1 cellular context compared by ENCODE assay signal in the genomic region with DNA sequence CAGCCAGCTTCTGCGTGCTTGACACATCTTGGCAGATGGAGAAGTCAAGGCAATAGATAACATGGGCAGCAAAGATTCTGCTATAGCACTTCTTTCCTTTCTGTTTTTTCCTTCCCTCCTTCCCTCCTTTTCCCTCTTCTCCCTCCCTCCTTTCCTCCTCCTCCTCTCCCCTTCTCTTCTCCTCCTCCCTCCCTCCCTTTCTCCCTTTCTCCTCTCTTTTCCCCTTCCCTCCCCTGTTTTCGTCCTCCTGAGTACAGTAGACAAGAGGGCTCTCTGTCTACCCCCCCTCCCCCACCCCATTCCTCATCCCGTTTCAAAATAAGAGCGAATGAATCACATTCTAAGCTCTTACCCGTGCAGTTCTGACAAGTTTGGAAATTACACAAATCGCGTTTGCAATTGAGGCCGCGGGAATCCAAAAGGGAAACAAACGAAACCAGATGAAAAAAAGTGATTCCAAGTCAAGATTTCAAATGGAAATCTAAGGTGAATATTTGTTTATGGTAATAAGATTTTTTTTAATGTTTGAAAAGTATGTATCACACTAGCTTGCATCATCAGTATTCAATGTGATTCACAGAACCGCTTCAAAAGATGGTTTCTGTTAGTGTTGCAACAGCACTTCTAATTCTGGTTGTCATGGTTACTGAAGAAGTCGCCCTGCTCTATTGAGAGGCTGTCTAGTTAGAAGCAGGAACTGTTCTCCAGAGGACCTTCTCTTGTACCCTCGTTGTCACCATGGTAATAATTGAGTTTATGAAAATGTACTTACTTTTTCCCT.
TF ChIP-seq lines count a peak whose summit lies in the region.

No MANE protein-coding gene starts in this region.

TF ChIP-seq in K562, 482 proteins besides CTCF, POLR2A, EP300 and RAD21 (continued from another document and continues in another):
- TF ChIP-seq, protein P1, sequence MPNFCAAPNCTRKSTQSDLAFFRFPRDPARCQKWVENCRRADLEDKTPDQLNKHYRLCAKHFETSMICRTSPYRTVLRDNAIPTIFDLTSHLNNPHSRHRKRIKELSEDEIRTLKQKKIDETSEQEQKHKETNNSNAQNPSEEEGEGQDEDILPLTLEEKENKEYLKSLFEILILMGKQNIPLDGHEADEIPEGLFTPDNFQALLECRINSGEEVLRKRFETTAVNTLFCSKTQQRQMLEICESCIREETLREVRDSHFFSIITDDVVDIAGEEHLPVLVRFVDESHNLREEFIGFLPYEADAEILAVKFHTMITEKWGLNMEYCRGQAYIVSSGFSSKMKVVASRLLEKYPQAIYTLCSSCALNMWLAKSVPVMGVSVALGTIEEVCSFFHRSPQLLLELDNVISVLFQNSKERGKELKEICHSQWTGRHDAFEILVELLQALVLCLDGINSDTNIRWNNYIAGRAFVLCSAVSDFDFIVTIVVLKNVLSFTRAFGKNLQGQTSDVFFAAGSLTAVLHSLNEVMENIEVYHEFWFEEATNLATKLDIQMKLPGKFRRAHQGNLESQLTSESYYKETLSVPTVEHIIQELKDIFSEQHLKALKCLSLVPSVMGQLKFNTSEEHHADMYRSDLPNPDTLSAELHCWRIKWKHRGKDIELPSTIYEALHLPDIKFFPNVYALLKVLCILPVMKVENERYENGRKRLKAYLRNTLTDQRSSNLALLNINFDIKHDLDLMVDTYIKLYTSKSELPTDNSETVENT (CRISPR knock-in tag; IDR thresholded peaks at IDR 0.05): no peak
- TF ChIP-seq HEY1 (CRISPR knock-in tag; IDR thresholded peaks at IDR 0.05; ENCODE audit: borderline replicate concordance) (no peak), SMAD2 (IDR thresholded peaks at IDR 0.05; ENCODE audit: low read depth, low read length) (no peak), TEAD1 (CRISPR knock-in tag; IDR thresholded peaks at IDR 0.05) (no peak), FOS (IDR thresholded peaks at IDR 0.05; ENCODE audit: extremely low read depth, insufficient read length) (no peak), TEAD2 (tag; IDR thresholded peaks at IDR 0.05) (no peak), MTF1 (CRISPR knock-in tag; IDR thresholded peaks at IDR 0.05; ENCODE audit: borderline replicate concordance) (no peak), ZSCAN32 (CRISPR knock-in tag; IDR thresholded peaks at IDR 0.05) (no peak), TRIM24 (IDR thresholded peaks at IDR 0.05) (peak; percentile 21 to 41; a peak in 1 of 4 replicates), ZNF75A (CRISPR knock-in tag; IDR thresholded peaks at IDR 0.05) (no peak), MYNN (IDR thresholded peaks at IDR 0.05) (peak; percentile 99), MYNN (CRISPR knock-in tag; IDR thresholded peaks at IDR 0.05) (peak; percentile 78; the same call in 1 of the 2 replicates), SRSF9 (IDR thresholded peaks at IDR 0.05; ENCODE audit: borderline replicate concordance, low read depth, low read length) (no peak), ZNF165 (CRISPR knock-in tag; IDR thresholded peaks at IDR 0.05; ENCODE audit: borderline replicate concordance) (no peak), ZZZ3 (IDR thresholded peaks at IDR 0.05) (no peak), CEBPG (CRISPR knock-in tag; IDR thresholded peaks at IDR 0.05) (peak; percentile 72), CEBPG (tag; conservative IDR thresholded peaks at IDR 0.05 in 1 of 2, IDR thresholded peaks at IDR 0.05 in 1 of 2) (peak; percentile 34 to 95; a peak in 2 of 4 replicates), HDAC1 (IDR thresholded peaks at IDR 0.05) (peak in 1 of 2 experiments; percentile 33; a peak in 1 of 4 replicates), ZNF445 (CRISPR knock-in tag; IDR thresholded peaks at IDR 0.05; ENCODE audit: low read depth) (no peak), OTX1 (CRISPR knock-in tag; IDR thresholded peaks at IDR 0.05) (0 out of 2 replicates have a peak, but pooled peaks have one; percentile 29), FUS (optimal IDR thresholded peaks at IDR 0.05; ENCODE audit: low read depth, low read length) (no peak), COPS2 (conservative IDR thresholded peaks at IDR 0.05) (no peak), BMI1 (IDR thresholded peaks at IDR 0.05; ENCODE audit: low read length) (peak; percentile 85; the same call in 1 of the 2 replicates), CREB1 (IDR thresholded peaks at IDR 0.05) (no peak), CREB1 (CRISPR knock-in tag; IDR thresholded peaks at IDR 0.05) (no peak), ZNF24 (IDR thresholded peaks at IDR 0.05) (no peak), POLR2H (tag; IDR thresholded peaks at IDR 0.05; ENCODE audit: low read depth) (no peak), SMARCA4 (IDR thresholded peaks at IDR 0.05) (0 out of 2 replicates have a peak, but pooled peaks have one; percentile 26), ZFP30 (CRISPR knock-in tag; IDR thresholded peaks at IDR 0.05; ENCODE audit: borderline replicate concordance) (no peak), ZNF408 (CRISPR knock-in tag; IDR thresholded peaks at IDR 0.05; ENCODE audit: low read depth) (no peak)
- TF ChIP-seq, protein P2, sequence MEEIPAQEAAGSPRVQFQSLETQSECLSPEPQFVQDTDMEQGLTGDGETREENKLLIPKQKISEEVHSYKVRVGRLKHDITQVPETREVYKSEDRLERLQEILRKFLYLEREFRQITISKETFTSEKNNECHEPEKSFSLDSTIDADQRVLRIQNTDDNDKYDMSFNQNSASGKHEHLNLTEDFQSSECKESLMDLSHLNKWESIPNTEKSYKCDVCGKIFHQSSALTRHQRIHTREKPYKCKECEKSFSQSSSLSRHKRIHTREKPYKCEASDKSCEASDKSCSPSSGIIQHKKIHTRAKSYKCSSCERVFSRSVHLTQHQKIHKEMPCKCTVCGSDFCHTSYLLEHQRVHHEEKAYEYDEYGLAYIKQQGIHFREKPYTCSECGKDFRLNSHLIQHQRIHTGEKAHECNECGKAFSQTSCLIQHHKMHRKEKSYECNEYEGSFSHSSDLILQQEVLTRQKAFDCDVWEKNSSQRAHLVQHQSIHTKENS (CRISPR knock-in tag; IDR thresholded peaks at IDR 0.05): no peak
- TF ChIP-seq, protein P3, sequence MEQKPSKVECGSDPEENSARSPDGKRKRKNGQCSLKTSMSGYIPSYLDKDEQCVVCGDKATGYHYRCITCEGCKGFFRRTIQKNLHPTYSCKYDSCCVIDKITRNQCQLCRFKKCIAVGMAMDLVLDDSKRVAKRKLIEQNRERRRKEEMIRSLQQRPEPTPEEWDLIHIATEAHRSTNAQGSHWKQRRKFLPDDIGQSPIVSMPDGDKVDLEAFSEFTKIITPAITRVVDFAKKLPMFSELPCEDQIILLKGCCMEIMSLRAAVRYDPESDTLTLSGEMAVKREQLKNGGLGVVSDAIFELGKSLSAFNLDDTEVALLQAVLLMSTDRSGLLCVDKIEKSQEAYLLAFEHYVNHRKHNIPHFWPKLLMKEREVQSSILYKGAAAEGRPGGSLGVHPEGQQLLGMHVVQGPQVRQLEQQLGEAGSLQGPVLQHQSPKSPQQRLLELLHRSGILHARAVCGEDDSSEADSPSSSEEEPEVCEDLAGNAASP (IDR thresholded peaks at IDR 0.05): no peak
- TF ChIP-seq, protein P4, sequence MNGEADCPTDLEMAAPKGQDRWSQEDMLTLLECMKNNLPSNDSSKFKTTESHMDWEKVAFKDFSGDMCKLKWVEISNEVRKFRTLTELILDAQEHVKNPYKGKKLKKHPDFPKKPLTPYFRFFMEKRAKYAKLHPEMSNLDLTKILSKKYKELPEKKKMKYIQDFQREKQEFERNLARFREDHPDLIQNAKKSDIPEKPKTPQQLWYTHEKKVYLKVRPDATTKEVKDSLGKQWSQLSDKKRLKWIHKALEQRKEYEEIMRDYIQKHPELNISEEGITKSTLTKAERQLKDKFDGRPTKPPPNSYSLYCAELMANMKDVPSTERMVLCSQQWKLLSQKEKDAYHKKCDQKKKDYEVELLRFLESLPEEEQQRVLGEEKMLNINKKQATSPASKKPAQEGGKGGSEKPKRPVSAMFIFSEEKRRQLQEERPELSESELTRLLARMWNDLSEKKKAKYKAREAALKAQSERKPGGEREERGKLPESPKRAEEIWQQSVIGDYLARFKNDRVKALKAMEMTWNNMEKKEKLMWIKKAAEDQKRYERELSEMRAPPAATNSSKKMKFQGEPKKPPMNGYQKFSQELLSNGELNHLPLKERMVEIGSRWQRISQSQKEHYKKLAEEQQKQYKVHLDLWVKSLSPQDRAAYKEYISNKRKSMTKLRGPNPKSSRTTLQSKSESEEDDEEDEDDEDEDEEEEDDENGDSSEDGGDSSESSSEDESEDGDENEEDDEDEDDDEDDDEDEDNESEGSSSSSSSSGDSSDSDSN (IDR thresholded peaks at IDR 0.05; ENCODE audit: borderline replicate concordance in 1 of 2, low read depth in 2 of 2, low read length in 2 of 2): no peak
- TF ChIP-seq, protein P5, sequence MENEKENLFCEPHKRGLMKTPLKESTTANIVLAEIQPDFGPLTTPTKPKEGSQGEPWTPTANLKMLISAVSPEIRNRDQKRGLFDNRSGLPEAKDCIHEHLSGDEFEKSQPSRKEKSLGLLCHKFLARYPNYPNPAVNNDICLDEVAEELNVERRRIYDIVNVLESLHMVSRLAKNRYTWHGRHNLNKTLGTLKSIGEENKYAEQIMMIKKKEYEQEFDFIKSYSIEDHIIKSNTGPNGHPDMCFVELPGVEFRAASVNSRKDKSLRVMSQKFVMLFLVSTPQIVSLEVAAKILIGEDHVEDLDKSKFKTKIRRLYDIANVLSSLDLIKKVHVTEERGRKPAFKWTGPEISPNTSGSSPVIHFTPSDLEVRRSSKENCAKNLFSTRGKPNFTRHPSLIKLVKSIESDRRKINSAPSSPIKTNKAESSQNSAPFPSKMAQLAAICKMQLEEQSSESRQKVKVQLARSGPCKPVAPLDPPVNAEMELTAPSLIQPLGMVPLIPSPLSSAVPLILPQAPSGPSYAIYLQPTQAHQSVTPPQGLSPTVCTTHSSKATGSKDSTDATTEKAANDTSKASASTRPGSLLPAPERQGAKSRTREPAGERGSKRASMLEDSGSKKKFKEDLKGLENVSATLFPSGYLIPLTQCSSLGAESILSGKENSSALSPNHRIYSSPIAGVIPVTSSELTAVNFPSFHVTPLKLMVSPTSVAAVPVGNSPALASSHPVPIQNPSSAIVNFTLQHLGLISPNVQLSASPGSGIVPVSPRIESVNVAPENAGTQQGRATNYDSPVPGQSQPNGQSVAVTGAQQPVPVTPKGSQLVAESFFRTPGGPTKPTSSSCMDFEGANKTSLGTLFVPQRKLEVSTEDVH (IDR thresholded peaks at IDR 0.05; ENCODE audit: low read depth, partially characterized antibody): no peak
- TF ChIP-seq, protein P6, sequence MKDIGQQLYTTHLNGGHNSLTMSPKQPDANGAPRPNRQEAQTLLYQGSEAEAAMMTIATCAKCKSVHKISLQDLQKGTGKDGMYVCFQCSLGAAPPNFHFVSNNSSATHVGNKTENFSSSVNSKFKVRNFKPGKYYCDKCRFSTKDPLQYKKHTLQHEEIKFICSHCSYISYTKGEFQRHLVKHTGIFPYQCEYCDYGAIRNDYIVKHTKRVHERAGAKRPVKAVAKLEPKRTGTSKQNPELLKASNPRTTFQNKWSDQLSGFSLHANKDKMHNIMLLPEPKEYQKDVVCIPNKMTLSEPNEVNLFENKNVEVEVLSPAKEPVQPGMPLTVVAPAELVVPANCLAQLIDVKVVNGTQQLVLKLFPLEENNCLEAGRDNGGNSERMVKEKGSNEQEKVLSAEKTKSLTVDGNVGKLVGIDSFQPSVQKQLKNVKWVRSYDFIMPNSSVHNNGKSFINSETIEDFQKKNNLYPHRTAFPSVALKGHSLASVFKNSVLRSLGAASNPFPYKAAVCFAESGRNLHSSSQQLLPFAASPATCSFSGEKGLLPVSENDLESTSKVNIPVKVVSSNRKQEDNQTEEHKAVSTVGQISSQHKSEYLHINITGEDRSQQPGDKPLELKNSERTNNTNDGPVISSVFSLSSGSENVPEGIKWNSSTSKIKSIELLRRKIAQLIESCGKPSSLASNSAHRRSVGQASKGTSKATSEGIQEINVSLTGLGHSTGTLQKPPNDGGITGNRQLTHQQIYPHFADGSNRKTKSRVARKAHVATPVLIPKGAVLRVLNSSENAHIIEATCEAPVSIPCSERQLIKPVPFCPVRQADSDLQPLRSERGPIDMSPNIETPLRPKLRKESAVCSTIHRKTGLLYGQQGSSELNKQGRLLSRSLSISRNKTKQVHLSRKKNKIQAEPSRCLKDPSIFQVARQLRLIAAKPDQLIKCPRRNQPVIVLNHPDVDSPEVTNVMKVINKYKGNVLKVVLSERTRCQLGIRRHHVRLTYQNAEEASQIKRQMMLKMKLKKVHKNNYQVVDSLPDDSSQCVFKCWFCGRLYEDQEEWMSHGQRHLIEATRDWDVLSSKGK (CRISPR knock-in tag; IDR thresholded peaks at IDR 0.05): no peak
- TF ChIP-seq, protein P7, sequence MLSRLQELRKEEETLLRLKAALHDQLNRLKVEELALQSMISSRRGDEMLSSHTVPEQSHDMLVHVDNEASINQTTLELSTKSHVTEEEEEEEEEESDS (CRISPR knock-in tag; IDR thresholded peaks at IDR 0.05): no peak
- TF ChIP-seq, protein P8, sequence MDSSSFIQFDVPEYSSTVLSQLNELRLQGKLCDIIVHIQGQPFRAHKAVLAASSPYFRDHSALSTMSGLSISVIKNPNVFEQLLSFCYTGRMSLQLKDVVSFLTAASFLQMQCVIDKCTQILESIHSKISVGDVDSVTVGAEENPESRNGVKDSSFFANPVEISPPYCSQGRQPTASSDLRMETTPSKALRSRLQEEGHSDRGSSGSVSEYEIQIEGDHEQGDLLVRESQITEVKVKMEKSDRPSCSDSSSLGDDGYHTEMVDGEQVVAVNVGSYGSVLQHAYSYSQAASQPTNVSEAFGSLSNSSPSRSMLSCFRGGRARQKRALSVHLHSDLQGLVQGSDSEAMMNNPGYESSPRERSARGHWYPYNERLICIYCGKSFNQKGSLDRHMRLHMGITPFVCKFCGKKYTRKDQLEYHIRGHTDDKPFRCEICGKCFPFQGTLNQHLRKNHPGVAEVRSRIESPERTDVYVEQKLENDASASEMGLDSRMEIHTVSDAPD (CRISPR knock-in tag; IDR thresholded peaks at IDR 0.05): no peak
- TF ChIP-seq, protein P9, sequence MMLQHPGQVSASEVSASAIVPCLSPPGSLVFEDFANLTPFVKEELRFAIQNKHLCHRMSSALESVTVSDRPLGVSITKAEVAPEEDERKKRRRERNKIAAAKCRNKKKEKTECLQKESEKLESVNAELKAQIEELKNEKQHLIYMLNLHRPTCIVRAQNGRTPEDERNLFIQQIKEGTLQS (IDR thresholded peaks at IDR 0.05): peak; percentile 92
- TF ChIP-seq, protein P9 (CRISPR knock-in tag; conservative IDR thresholded peaks at IDR 0.05): no peak
- TF ChIP-seq, protein P10, sequence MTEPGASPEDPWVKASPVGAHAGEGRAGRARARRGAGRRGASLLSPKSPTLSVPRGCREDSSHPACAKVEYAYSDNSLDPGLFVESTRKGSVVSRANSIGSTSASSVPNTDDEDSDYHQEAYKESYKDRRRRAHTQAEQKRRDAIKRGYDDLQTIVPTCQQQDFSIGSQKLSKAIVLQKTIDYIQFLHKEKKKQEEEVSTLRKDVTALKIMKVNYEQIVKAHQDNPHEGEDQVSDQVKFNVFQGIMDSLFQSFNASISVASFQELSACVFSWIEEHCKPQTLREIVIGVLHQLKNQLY (CRISPR knock-in tag; conservative IDR thresholded peaks at IDR 0.05): no peak
- TF ChIP-seq, protein P11, sequence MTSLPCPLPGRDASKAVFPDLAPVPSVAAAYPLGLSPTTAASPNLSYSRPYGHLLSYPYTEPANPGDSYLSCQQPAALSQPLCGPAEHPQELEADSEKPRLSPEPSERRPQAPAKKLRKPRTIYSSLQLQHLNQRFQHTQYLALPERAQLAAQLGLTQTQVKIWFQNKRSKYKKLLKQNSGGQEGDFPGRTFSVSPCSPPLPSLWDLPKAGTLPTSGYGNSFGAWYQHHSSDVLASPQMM (CRISPR knock-in tag; IDR thresholded peaks at IDR 0.05): no peak
